ENCODE assay signal across 8 cellular contexts in the genomic region with DNA sequence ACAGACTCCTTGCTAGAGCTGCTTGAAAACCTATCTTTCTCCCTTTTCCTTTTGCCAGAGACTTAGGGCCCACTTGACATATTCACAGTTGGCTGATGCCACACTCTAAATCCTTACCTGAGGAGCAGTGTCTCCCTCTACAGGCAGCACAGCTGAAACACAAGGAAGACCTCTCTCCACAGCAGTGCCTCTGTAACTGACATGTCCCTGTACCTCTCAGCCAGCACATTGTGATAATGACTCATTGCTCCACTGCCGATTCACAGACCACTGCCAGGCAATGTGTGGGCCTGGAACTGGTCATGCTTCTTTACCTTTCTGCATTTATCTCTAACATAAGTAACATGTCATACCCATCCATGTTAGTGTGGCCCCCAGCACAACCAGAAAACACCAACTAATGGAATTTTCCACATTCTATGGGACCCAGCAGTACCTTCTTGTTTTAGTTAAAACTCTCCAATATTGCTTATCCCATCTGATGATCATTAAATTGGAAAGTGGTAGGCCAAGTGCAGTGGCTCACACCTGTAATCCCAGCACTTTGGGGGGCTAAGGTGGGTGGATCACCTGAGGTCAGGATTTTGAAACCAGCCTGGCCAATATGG. TPM values are rescaled to one million over a fixed set of nuclear protein-coding genes. Genes with fewer than 3 reads are reported as not detected.
A peak's percentile ranks its signal among the peaks of the same experiment; 100 is the strongest.
DNase-seq lines count a peak whose midpoint lies in the region; ATAC-seq and TF ChIP-seq lines count a peak whose summit lies in the region.

No MANE protein-coding gene starts in this region.

- no peak overlapping the region for H3K4me2 ChIP-seq in OCI-LY7 (ENCODE audit: low read length)

- H3K9me3 ChIP-seq in OCI-LY7 (ENCODE audit: low read length) = no peaks in the 10 kb centered on the region
- no peaks in the 10 kb centered on the region for H3K9me3 ChIP-seq in right atrium auricular region

- CTCF ChIA-PET in OCI-LY7 (lab: Charles Lee; ENCODE audit: unreplicated experiment) = no interaction called here
- CTCF ChIA-PET in activated naive CD4-positive, alpha-beta T cell treated with anti-CD3 and anti-CD28 coated beads, Interleukin-2, amount 10 ng/mL, durations not matched to agents 7 days and 5 days (lab: Charles Lee) = interaction anchor here (0.6 to 3.6 kb wide), 14 partner anchors 8 to 283 kb away, joined by 3 to 32 read pairs (median 6); a partner anchor contains a TSS

- H3K79me2 ChIP-seq in OCI-LY7 (ENCODE audit: insufficient read depth, low read depth, low read length) = no peaks in the 10 kb centered on the region

- H3K27ac Mint-ChIP-seq in activated naive CD4-positive, alpha-beta T cell treated with anti-CD3 and anti-CD28 coated beads, Interleukin-2, amount 10 ng/mL, durations not matched to agents 7 days and 5 days = no peak overlapping the region

- H3K36me3 ChIP-seq in OCI-LY7 (ENCODE audit: insufficient read depth, low read length) = no peaks in the 10 kb centered on the region
- H3K36me3 ChIP-seq in right atrium auricular region = no peaks in the 10 kb centered on the region

- H3K27ac ChIP-seq in OCI-LY7 (ENCODE audit: low read depth, low read length, poor library complexity, severe bottlenecking) = no peak overlapping the region
- H3K27ac ChIP-seq in right atrium auricular region = no peak overlapping the region

- no peaks in the 10 kb centered on the region for H3K27me3 Mint-ChIP-seq in activated naive CD4-positive, alpha-beta T cell treated with anti-CD3 and anti-CD28 coated beads, Interleukin-2, amount 10 ng/mL, durations not matched to agents 7 days and 5 days

- no peak overlapping the region for H3K4me3 Mint-ChIP-seq in activated naive CD4-positive, alpha-beta T cell treated with anti-CD3 and anti-CD28 coated beads, Interleukin-2, amount 10 ng/mL, durations not matched to agents 7 days and 5 days

- no peaks in the 10 kb centered on the region for H3K9me2 ChIP-seq in OCI-LY7 (ENCODE audit: insufficient read depth, low read length)

- H3K4me1 ChIP-seq in OCI-LY7 (ENCODE audit: insufficient read depth, low read length, poor library complexity, severe bottlenecking) (peaks cover 10% of the 10 kb centered on the region), right atrium auricular region (peaks cover 0 to 1% of the 10 kb centered on the region in 2 donors)

- ATAC-seq in activated CD4-positive, CD25-positive, alpha-beta regulatory T cell treated with anti-CD3 and anti-CD28 coated beads, Interleukin-2, amount 50 U/mL, for 24 hours = peak; percentile 98 to 99

- peak overlapping the region; percentile 6; the same call in 1 of the 2 replicates for H2AFZ ChIP-seq in OCI-LY7 (ENCODE audit: low read length)

- no peaks in the 10 kb centered on the region for H3K9me3 Mint-ChIP-seq in activated naive CD4-positive, alpha-beta T cell treated with anti-CD3 and anti-CD28 coated beads, Interleukin-2, amount 10 ng/mL, durations not matched to agents 7 days and 5 days

- peaks cover 23% of the 10 kb centered on the region for H3K4me1 Mint-ChIP-seq in activated naive CD4-positive, alpha-beta T cell treated with anti-CD3 and anti-CD28 coated beads, Interleukin-2, amount 10 ng/mL, durations not matched to agents 7 days and 5 days

- intact Hi-C loops in OCI-LY7 (cut with micrococcal nuclease; ENCODE audit: unreplicated experiment) = no loop called here

- DNase-seq in activated CD4-positive, CD25-positive, alpha-beta regulatory T cell treated with anti-CD3 and anti-CD28 coated beads, Interleukin-2, amount 50 U/mL, for 72 hours = no peak
- DNase-seq in HCEC 1CT (peak; percentile 73), Kasumi-1 (lab: John Stamatoyannopoulos, UW) (peak; percentile 72 to 78), OCI-LY7 (ENCODE audit: low spot score) (peak; percentile 75), right atrium auricular region (ENCODE audit: low spot score) (peak; percentile 62)
- DNase-seq in activated naive CD4-positive, alpha-beta T cell treated with anti-CD3 and anti-CD28 coated beads, Interleukin-2, amount 10 ng/mL, durations not matched to agents 7 days and 5 days = peak; percentile 67
- peak; percentile 47 to 72 (median 71) for DNase-seq in stimulated activated CD4-positive, alpha-beta T cell treated with anti-CD3 and anti-CD28 coated beads, Interleukin-12 subunit alpha, Interleukin-12 subunit beta, amount 100 ng/mL, for 48 hours (ENCODE audit: low read depth in 2 of 3, low spot score in 1 of 3)

- no peaks in the 10 kb centered on the region for H4K20me1 ChIP-seq in OCI-LY7 (ENCODE audit: insufficient read depth, low read length)

- H3K4me3 ChIP-seq in OCI-LY7 (ENCODE audit: low read depth, low read length, poor library complexity, severe bottlenecking) (no peak overlapping the region), right atrium auricular region (no peak overlapping the region)

- no TSS peak for BruUV-seq in OCI-LY7 (replicated peaks; lab: Mats Ljungman, UMichigan)

- no peaks in the 10 kb centered on the region for H3K27me3 ChIP-seq in right atrium auricular region

- no peaks in the 10 kb centered on the region for H3K36me3 Mint-ChIP-seq in activated naive CD4-positive, alpha-beta T cell treated with anti-CD3 and anti-CD28 coated beads, Interleukin-2, amount 10 ng/mL, durations not matched to agents 7 days and 5 days

- TF ChIP-seq CTCF in OCI-LY7 (conservative IDR thresholded peaks at IDR 0.05; ENCODE audit: low read length) = peak; percentile 83
- TF ChIP-seq CTCF in right atrium auricular region (IDR thresholded peaks at IDR 0.05) = peak in 1 of 2 donors; percentile 59

- POLR2A ChIA-PET in OCI-LY7 (lab: Charles Lee) = interaction anchor here (0.6 to 1.0 kb wide), 5 partner anchors 14 to 467 kb away, joined by 3 to 6 read pairs (median 4); no protein-coding TSS in a partner anchor

RNA-seq across cellular contexts. Expression of a gene that starts 56.5 kb away (rescaled TPM):
- total RNA-seq in OCI-LY7 (2014; rRNA removed; shearing (Covaris generic)) = 32.5 and 35.1 TPM in 2 replicates
- total RNA-seq in OCI-LY7 (2022) (69.8 and 70.6 TPM in 2 replicates), right atrium auricular region (10 to 100 TPM; 14.6 to 17.1 TPM)
